6 cellular contexts compared by ENCODE assay signal in the genomic region with DNA sequence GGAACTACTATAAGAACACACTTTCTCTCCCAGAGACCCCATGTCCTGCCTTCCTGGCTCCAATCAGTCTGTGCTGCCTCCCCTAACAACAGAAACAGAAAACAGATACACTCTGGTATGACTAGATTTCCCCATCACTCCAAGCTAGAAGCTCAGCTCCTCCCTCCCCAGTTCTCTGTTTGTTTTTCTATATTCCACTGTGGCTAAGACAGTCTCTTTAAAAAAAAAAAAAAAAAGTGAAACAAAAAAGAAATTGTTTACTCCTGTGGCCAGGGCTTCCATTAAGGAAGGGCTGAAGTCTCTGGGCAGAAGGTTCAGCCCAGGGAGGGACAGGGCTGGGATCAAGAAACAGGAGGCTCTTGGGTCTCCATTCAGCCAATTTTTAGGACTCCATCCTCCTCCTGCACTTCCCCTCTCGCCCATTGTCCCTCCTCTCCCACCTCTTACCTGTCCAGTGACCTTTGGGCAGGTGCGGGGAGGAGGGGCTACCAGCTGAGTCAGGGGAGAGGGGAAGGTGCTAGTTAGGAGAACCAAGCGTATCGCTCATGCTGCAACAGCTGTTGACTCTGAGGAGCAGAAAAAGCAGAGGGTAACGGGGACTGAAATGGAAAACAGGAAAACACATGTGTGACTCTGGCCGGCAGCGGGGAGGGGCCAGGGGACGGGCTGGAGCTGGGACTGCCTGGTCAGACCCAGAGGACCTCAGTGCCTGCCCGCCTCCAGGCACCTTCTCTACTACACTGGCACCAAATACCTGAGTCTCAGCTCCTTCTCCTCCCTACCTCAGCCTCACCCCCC. TPM values are rescaled to one million over a fixed set of nuclear protein-coding genes. Genes with fewer than 3 reads are reported as not detected.
DNase-seq lines count a peak whose midpoint lies in the region; ATAC-seq and TF ChIP-seq lines count a peak whose summit lies in the region.

No MANE protein-coding gene starts in this region.

- ATAC-seq in GM21515 (IDR thresholded peaks at IDR 0.05; ENCODE audit: unreplicated experiment): peak; percentile 45
- no peak for ATAC-seq in GM21737 (IDR thresholded peaks at IDR 0.05; ENCODE audit: unreplicated experiment)

- H3K4me3 ChIP-seq in WI38 (ENCODE audit: low read depth, low read length) (peak overlapping the region; percentile 47), lower leg skin (ENCODE audit: low read depth, poor library complexity, severe bottlenecking) (no peak overlapping the region)

- no peak for TF ChIP-seq POLR2A in lower leg skin (IDR thresholded peaks at IDR 0.05)

- intact Hi-C loops in lower leg skin (cut with DNase I; ENCODE audit: low total_unique reads): loop anchor here (10.0 kb wide), 1 partner anchor 255 kb away; no protein-coding TSS in a partner anchor

- DNase-seq in lower leg skin (ENCODE audit: low spot score in 2 of 2) (peak; percentile 64 to 92), activated T-cell treated with anti-CD3 and anti-CD28 coated beads for 4 hours (no peak), activated gamma-delta T cell (lab: John Stamatoyannopoulos, UW) (no peak)

- TF ChIP-seq CTCF in WI38 (IDR thresholded peaks at IDR 0.05; ENCODE audit: low read depth, low read length) (no peak), lower leg skin (IDR thresholded peaks at IDR 0.05) (no peak)

- WGBS in lower leg skin, 2 donors: 29 to 43% methylated on average over 9 of the region's 9 CpGs

RNA-seq across cellular contexts. Expression of a gene that starts 4.2 kb away (rescaled TPM):
- 10 to 100 TPM in 1 of 4 donors, 1 to 10 TPM in 3; 1.1 to 12.8 (median 6.5) TPM for total RNA-seq in lower leg skin

RNA-seq across cellular contexts. Expression of a gene that starts 10.3 kb away (rescaled TPM):
- 100 to 1,000 TPM in 1 of 4 donors, 10 to 100 TPM in 3; 24.8 to 230 (median 41.4) TPM for total RNA-seq in lower leg skin

RNA-seq across cellular contexts. Expression of a gene that starts 17.0 kb away (rescaled TPM):
- 100 to 1,000 TPM; 135 to 190 (median 151) TPM for total RNA-seq in lower leg skin

RNA-seq across cellular contexts. Expression of a gene that starts 52.1 kb away (rescaled TPM):
- total RNA-seq in lower leg skin: 100 to 1,000 TPM; 148 to 209 (median 167) TPM

RNA-seq across cellular contexts. Expression of a gene that starts 52.9 kb away (rescaled TPM):
- 10 to 100 TPM; 64.3 to 83.6 (median 74.1) TPM for total RNA-seq in lower leg skin

Comparison
In these comparisons a context has a peak if more than half of its experiments do, and no peak if none do; other contexts are left out.
1. DNase-seq: peak in lower leg skin (2 of 2); none in activated T-cell treated with anti-CD3 and anti-CD28 coated beads for 4 hours (single experiment) and activated gamma-delta T cell (single experiment).